ENCODE assay signal across 5 cellular contexts in genomic region chr3:115178930-115179329, GRCh38. TPM values are rescaled to one million over a fixed set of nuclear protein-coding genes. Genes with fewer than 3 reads are reported as not detected.
DNase-seq lines count a peak whose midpoint lies in the region; ATAC-seq, FAIRE-seq and TF ChIP-seq lines count a peak whose summit lies in the region.
"Not testable (repeated sequence)": the region's sequence is repeated elsewhere in the genome, so short reads cannot be mapped to it uniquely, and the experiment has no call there.

No MANE protein-coding gene starts in this region.

- H3K36me3 ChIP-seq in WERI-Rb-1; kidney (ENCODE audit: control insufficient read depth in 1 of 2, insufficient read depth in 2 of 2, low read length in 2 of 2): not testable (repeated sequence)

- ATAC-seq in A549: not testable (repeated sequence)

- FAIRE-seq in A549 (lab: Jason Lieb, UNC); kidney (lab: Jason Lieb, UNC): not testable (repeated sequence)

- 31% methylated on average over 10 of the region's 10 CpGs for WGBS in A549 (ENCODE audit: missing lambda C conversion rate)

- TF ChIP-seq EP300 in A549 (IDR thresholded peaks at IDR 0.05): not testable (repeated sequence)

- TF ChIP-seq RAD21 in A549 (conservative IDR thresholded peaks at IDR 0.05 in 1 of 2, IDR thresholded peaks at IDR 0.05 in 1 of 2): not testable (repeated sequence)

- not testable (repeated sequence) for H3K9ac ChIP-seq in kidney (ENCODE audit: low read length in 2 of 2)

- not testable (repeated sequence) for H3K9me3 ChIP-seq in A549; WERI-Rb-1 (ENCODE audit: severe bottlenecking); kidney (ENCODE audit: control insufficient read depth in 1 of 2, low read length in 2 of 2)

- intact Hi-C loops in kidney (cut with DNase I): not testable (repeated sequence)

- H3K27me3 ChIP-seq in WERI-Rb-1 (ENCODE audit: insufficient read depth, low read depth, severe bottlenecking): not testable (repeated sequence)

- POLR2A ChIA-PET in A549 (lab: Yijun Ruan, JAX): not testable (repeated sequence)

- not testable (repeated sequence) for H3K4me3 ChIP-seq in A549; WERI-Rb-1 (ENCODE audit: low read depth, low read length); kidney (ENCODE audit: low read length in 2 of 2)

- not testable (repeated sequence) for H3K27ac ChIP-seq in A549; WERI-Rb-1; kidney (ENCODE audit: low read depth in 2 of 2, low read length in 2 of 2)

- CTCF ChIA-PET in A549 (lab: Yijun Ruan, JAX): interaction anchor here (0.6 to 1.2 kb wide), 3 partner anchors 29 to 795 kb away, joined by 3 to 5 read pairs (median 3); no protein-coding TSS in a partner anchor

- H3K4me2 ChIP-seq in A549: peak overlapping the region; percentile 59

- not testable (repeated sequence) for DNase-seq in A549 (ENCODE audit: low read depth in 1 of 2, low spot score in 1 of 2)
- DNase-seq in NCI-H146 (lab: John Stamatoyannopoulos, UW) (peak; percentile 49), NCI-H82 (lab: John Stamatoyannopoulos, UW) (peak; percentile 39), WERI-Rb-1 (peak; percentile 9), kidney (peak; percentile 65)

- TF ChIP-seq CTCF in A549 (IDR thresholded peaks at IDR 0.05); WERI-Rb-1 (IDR thresholded peaks at IDR 0.05; ENCODE audit: low read depth, low read length); kidney (IDR thresholded peaks at IDR 0.05; ENCODE audit: borderline replicate concordance, extremely low read depth, insufficient read depth): not testable (repeated sequence)

- not testable (repeated sequence) for H3K4me1 ChIP-seq in A549; kidney (ENCODE audit: control insufficient read depth in 1 of 2, insufficient read depth in 1 of 2, low read depth in 1 of 2, low read length in 2 of 2)

- not testable (repeated sequence) for TF ChIP-seq POLR2A in A549 (IDR thresholded peaks at IDR 0.05; ENCODE audit: low read length)

RNA-seq across cellular contexts. Expression of gene ZBTB20, which starts 31.8 kb away (rescaled TPM):
- 4.8 and 5.0 TPM in 2 replicates for polyA plus RNA-seq in A549 (2011; rRNA removed)
- 1.4 and 1.9 TPM in 2 replicates for polyA plus RNA-seq in A549 (2012; cell fraction: cytosol; rRNA removed)
- 4.6 and 5.7 TPM in 2 replicates for polyA plus RNA-seq in A549 (2012; cell fraction: nucleus; rRNA removed)
- polyA plus RNA-seq in A549 (2017; fragmentation: RNase III; extraction: RNeasy Plus Mini Kit Qiagen cat#74134 plus additional on column Dnase treatment): 0.47 to 0.85 TPM (median 0.54 TPM) in 3 replicates
- polyA minus RNA-seq in A549 (2011; rRNA and poly(A)+ RNA removed): 112 and 114 TPM in 2 replicates
- total RNA-seq in kidney: 142 TPM
- 0.99 TPM for polyA plus RNA-seq in kidney (ENCODE audit: insufficient read depth, low read depth, low replicate concordance)
